13 cellular contexts compared by ENCODE assay signal in the genomic region with DNA sequence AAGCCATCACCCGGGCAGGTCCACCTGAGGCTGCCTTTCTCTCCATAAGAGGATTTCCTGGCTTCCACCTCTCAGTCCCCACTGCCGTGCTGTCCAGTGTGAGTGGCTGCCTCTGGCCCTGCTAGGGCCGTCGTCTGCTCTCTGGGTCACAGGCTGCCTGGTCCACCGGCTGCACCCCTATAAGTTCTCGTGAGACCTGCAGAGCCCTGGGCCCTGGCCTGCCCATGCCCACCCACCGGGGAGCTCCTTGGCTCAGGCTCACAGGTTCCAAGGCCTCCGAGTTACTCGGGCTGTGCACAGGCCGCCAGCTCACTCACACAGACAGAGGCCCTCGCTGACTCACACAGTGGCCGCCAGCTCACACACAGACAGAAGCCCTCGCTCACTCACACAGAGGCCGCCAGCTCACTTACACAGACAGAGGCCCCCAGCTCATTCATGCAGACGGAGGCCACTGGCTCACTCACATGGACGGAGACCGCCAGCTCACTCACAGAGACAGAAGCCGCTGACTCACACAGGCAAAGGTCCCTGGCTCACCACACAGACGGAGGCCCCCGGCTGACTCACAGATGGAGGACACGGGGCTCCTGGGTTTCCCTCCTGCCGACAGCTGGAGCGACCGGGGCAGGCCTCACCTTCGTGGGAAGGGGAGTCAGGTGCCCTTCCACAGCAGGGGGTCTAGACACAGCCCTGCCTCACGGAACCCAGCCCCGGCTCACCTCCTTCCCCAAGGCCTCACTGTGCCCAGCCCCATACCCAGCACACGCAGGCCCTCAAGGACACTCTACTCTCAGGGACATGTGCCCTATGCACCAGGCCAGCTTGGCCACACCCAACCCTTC.
A peak's percentile ranks its signal among the peaks of the same experiment; 100 is the strongest.
DNase-seq lines count a peak whose midpoint lies in the region; ATAC-seq, FAIRE-seq and TF ChIP-seq lines count a peak whose summit lies in the region.
"Had no signal": no experiment of that assay in that cellular context is flagged by ENCODE, and none has a peak within 500 bp of the region (broad histone marks: within the 10 kb centered on the region; RNA-seq: fewer than 3 reads in every experiment).

No MANE protein-coding gene starts in this region.

- no peaks in the 10 kb centered on the region for H3K79me1 ChIP-seq in H1 (ENCODE audit: low read depth, low read length)

- H3K4me1 ChIP-seq in PC-3 (ENCODE audit: insufficient read depth, low read length) (peaks cover 34% of the 10 kb centered on the region), H1 (replicated peaks in 1 of 4; ENCODE audit: control insufficient read depth in 3 of 4, insufficient read depth in 4 of 4, low read length in 3 of 4) (no peaks in the 10 kb centered on the region), kidney (ENCODE audit: control insufficient read depth in 1 of 2, insufficient read depth in 1 of 2, low read depth in 1 of 2, low read length in 2 of 2) (no peaks in the 10 kb centered on the region)

- H3K79me2 ChIP-seq in PC-3 (ENCODE audit: low read length) = no peaks in the 10 kb centered on the region
- H3K79me2 ChIP-seq in H1 (ENCODE audit: control insufficient read depth in 1 of 2, insufficient read depth in 2 of 2, low read length in 2 of 2) = no peaks in the 10 kb centered on the region

- DNase-seq in ELR (ENCODE audit: low read depth) (peak; percentile 17), PC-3 (peak; percentile 82), H1 (ENCODE audit: low read depth in 1 of 2, low spot score in 2 of 2) (no peak), renal cortical epithelial cell (ENCODE audit: low read depth) (peak; percentile 77), kidney (no peak), GM13977 (ENCODE audit: low spot score) (no peak)
- DNase-seq: NCI-H1436, T1000 had no signal

- no peaks in the 10 kb centered on the region; the same call in 1 of the 2 replicates for H3K23me2 ChIP-seq in H1 (ENCODE audit: low read depth, low read length)

- H3K9me3 ChIP-seq in PC-3 (ENCODE audit: low read length) (no peaks in the 10 kb centered on the region), H1 (ENCODE audit: insufficient read depth in 2 of 2, low read depth in 1 of 2, low read length in 1 of 2) (no peaks in the 10 kb centered on the region), kidney (ENCODE audit: control insufficient read depth in 1 of 2, low read length in 2 of 2) (no peaks in the 10 kb centered on the region)
- H3K9me3 ChIP-seq: tibial nerve had no signal

- H3K14ac ChIP-seq in H1 (ENCODE audit: insufficient read length) = no peak overlapping the region

- peak; percentile 79 for ATAC-seq in PC-3
- ATAC-seq in GM18517 (IDR thresholded peaks at IDR 0.05; ENCODE audit: unreplicated experiment) = no peak

- no peak overlapping the region for H2BK12ac ChIP-seq in H1 (ENCODE audit: low read depth, low read length)

- no peaks in the 10 kb centered on the region for H3K27me3 ChIP-seq in PC-3 (ENCODE audit: low read length)
- no peaks in the 10 kb centered on the region; a peak in 1 of 7 replicates for H3K27me3 ChIP-seq in H1 (replicated peaks in 1 of 4; ENCODE audit: control insufficient read depth in 3 of 4, extremely low read depth in 1 of 4, insufficient read depth in 3 of 4, low read length in 3 of 4)
- H3K27me3 ChIP-seq: cardiac muscle cell, tibial nerve had no signal

- no peaks in the 10 kb centered on the region for H3F3A ChIP-seq in PC-3 (ENCODE audit: low read length, unreplicated experiment)

- FAIRE-seq in H1 (lab: Jason Lieb, UNC) (no peak), kidney (lab: Jason Lieb, UNC) (no peak)
- FAIRE-seq: D721Med, GM12891 had no signal

- H3K4me2 ChIP-seq in PC-3 (ENCODE audit: low read length) (peak overlapping the region; percentile 41; the same call in 1 of the 2 replicates), H1 (ENCODE audit: insufficient read depth in 1 of 2, low read depth in 2 of 2, low read length in 2 of 2) (no peak overlapping the region)

- no peak overlapping the region for H2BK20ac ChIP-seq in H1 (ENCODE audit: low read length)

- no peaks in the 10 kb centered on the region for H3K9me2 ChIP-seq in PC-3 (replicated peaks; ENCODE audit: low read length)

- H3K18ac ChIP-seq in H1 (ENCODE audit: extremely low read depth, low read length) = no peak overlapping the region; the same call in 1 of the 2 replicates

- 95% methylated on average over 23 of the region's 28 CpGs; no CpG with 5 or more reads in 1 of the 2 experiments for WGBS in H1 (ENCODE audit: extremely low coverage in 1 of 2, insufficient coverage in 1 of 2, insufficient read length in 1 of 2, insufficient replicate concordance in 2 of 2, low coverage in 1 of 2, low lambda C conversion rate in 2 of 2, missing lambda C conversion rate in 1 of 2), 2 experiments

- no peaks in the 10 kb centered on the region for H4K20me1 ChIP-seq in PC-3 (ENCODE audit: low read length)
- H4K20me1 ChIP-seq in H1 (replicated peaks in 1 of 2; ENCODE audit: control insufficient read depth in 1 of 2, insufficient read depth in 2 of 2, low read length in 2 of 2) = no peaks in the 10 kb centered on the region

- TF ChIP-seq POLR2A in H1 (IDR thresholded peaks at IDR 0.05; ENCODE audit: control extremely low read depth in 1 of 2, low read depth in 2 of 2, low read length in 2 of 2) = no peak

- no peak overlapping the region for H2AK5ac ChIP-seq in H1 (ENCODE audit: low read depth, low read length)

- intact Hi-C loops in PC-3 (cut with micrococcal nuclease) (no loop called here), kidney (cut with DNase I) (no loop called here)

- H3K9ac ChIP-seq in PC-3 (ENCODE audit: low read length) = no peak overlapping the region
- no peak overlapping the region for H3K9ac ChIP-seq in H1 (replicated peaks in 1 of 4; ENCODE audit: extremely low read depth in 1 of 4, low read depth in 3 of 4, low read length in 3 of 4)
- no peak overlapping the region for H3K9ac ChIP-seq in kidney (ENCODE audit: low read length in 2 of 2)

- no peak overlapping the region for H3K23ac ChIP-seq in H1 (ENCODE audit: insufficient read length)

- 0 out of 2 replicates have a peak overlapping the region, but pooled peaks have one; percentile 16 for H2BK5ac ChIP-seq in H1 (ENCODE audit: low read depth, low read length)

- CTCF ChIA-PET in PC-3 (lab: Charles Lee) (no interaction called here), H1 (lab: Charles Lee; ENCODE audit: partially characterized antibody) (interaction anchor here (0.9 to 1.2 kb wide), 2 partner anchors 12 to 435 kb away, joined by 3 to 4 read pairs; no protein-coding TSS in a partner anchor)

- no peak overlapping the region for H4K91ac ChIP-seq in H1 (replicated peaks; ENCODE audit: insufficient read length, low read length)

- H4K5ac ChIP-seq in H1 (ENCODE audit: insufficient read length, low read depth, low read length) = no peak overlapping the region

- POLR2A ChIA-PET in PC-3 (lab: Charles Lee; ENCODE audit: unreplicated experiment) (no interaction called here), H1 (lab: Charles Lee; ENCODE audit: partially characterized antibody) (no interaction called here)

- H3K27ac ChIP-seq in PC-3 (ENCODE audit: low read length) (no peak overlapping the region), H1 (ENCODE audit: low read depth, low read length) (no peak overlapping the region), kidney (ENCODE audit: low read depth in 2 of 2, low read length in 2 of 2) (no peak overlapping the region)
- H3K27ac ChIP-seq: cardiac muscle cell, tibial nerve had no signal

- no peak overlapping the region for H3K4ac ChIP-seq in H1 (replicated peaks; ENCODE audit: insufficient read length, low read depth, low read length)

- no peak for TF ChIP-seq RAD21 in H1 (IDR thresholded peaks at IDR 0.05 in 1 of 2, conservative IDR thresholded peaks at IDR 0.05 in 1 of 2; ENCODE audit: low read depth in 2 of 2, low read length in 2 of 2)

- no peak overlapping the region for H4K8ac ChIP-seq in H1 (ENCODE audit: extremely low read depth, insufficient read depth, low read length)

- in situ Hi-C loops in GM13977 (cut with MboI; ENCODE audit: low pct_unique_long_range_greater_than_20kb, low sequenced_read_pairs, unreplicated experiment) = no loop called here

- H3K4me3 ChIP-seq in PC-3 (ENCODE audit: low read length) = no peak overlapping the region
- no peak overlapping the region for H3K4me3 ChIP-seq in H1 (ENCODE audit: extremely low read depth in 1 of 4, insufficient read depth in 2 of 4, low read depth in 3 of 4, low read length in 4 of 4)
- H3K4me3 ChIP-seq in kidney (ENCODE audit: low read length in 2 of 2) = no peak overlapping the region
- H3K4me3 ChIP-seq: cardiac muscle cell, tibial nerve had no signal

- H3K36me3 ChIP-seq in PC-3 (ENCODE audit: low read depth, low read length) = no peaks in the 10 kb centered on the region
- H3K36me3 ChIP-seq in H1 (ENCODE audit: control insufficient read depth in 2 of 4, insufficient read depth in 4 of 4, low read length in 3 of 4) = no peaks in the 10 kb centered on the region; a peak in 1 of 8 replicates
- no peaks in the 10 kb centered on the region for H3K36me3 ChIP-seq in kidney (ENCODE audit: control insufficient read depth in 1 of 2, insufficient read depth in 2 of 2, low read length in 2 of 2)
- H3K36me3 ChIP-seq: cardiac muscle cell, tibial nerve had no signal

- TF ChIP-seq CTCF in PC-3 (conservative IDR thresholded peaks at IDR 0.05; ENCODE audit: low read depth, low read length) (no peak), H1 (IDR thresholded peaks at IDR 0.05; ENCODE audit: control extremely low read depth in 1 of 3, insufficient read depth in 1 of 3, low read depth in 1 of 3, low read length in 3 of 3) (no peak), kidney (IDR thresholded peaks at IDR 0.05; ENCODE audit: borderline replicate concordance, extremely low read depth, insufficient read depth) (no peak), GM13977 (IDR thresholded peaks at IDR 0.05; ENCODE audit: extremely low read depth, insufficient read depth, missing control alignments) (no peak)

- H2AFZ ChIP-seq in PC-3 (ENCODE audit: low read length) (no peak overlapping the region), H1 (ENCODE audit: low read length) (no peak overlapping the region)

- BruUV-seq in PC-3 (replicated peaks; lab: Mats Ljungman, UMichigan) = no TSS peak

- TF ChIP-seq EP300 in H1 (IDR thresholded peaks at IDR 0.05; ENCODE audit: borderline replicate concordance in 1 of 2, low read depth in 2 of 2, low read length in 2 of 2) = no peak

- H3K56ac ChIP-seq in H1 (replicated peaks; ENCODE audit: insufficient read length, low read depth, low read length) = no peak overlapping the region

- no peak overlapping the region for H2BK15ac ChIP-seq in H1 (ENCODE audit: low read length)

- H2BK120ac ChIP-seq in H1 (replicated peaks; ENCODE audit: low read depth, low read length) = no peak overlapping the region

TF ChIP-seq in H1, 55 proteins besides CTCF, POLR2A, EP300 and RAD21 (continues in another document):
- TF ChIP-seq CHD2 (IDR thresholded peaks at IDR 0.05; ENCODE audit: low read length) = no peak
- TF ChIP-seq, protein P1, sequence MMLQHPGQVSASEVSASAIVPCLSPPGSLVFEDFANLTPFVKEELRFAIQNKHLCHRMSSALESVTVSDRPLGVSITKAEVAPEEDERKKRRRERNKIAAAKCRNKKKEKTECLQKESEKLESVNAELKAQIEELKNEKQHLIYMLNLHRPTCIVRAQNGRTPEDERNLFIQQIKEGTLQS (IDR thresholded peaks at IDR 0.05; ENCODE audit: insufficient read depth, low read depth, low read length) = no peak

Comparison
In these comparisons a context has a peak if more than half of its experiments do, and no peak if none do; other contexts are left out.
1. DNase-seq: peak in ELR (single experiment), PC-3 (single experiment) and renal cortical epithelial cell (single experiment); none in H1 (0 of 2), kidney (single experiment) and GM13977 (single experiment).